Comparison of ENCODE assay signal across 8 cellular contexts in genomic region chr16:13957197-13958078, GRCh38. TPM values are rescaled to one million over a fixed set of nuclear protein-coding genes. Genes with fewer than 3 reads are reported as not detected.
DNase-seq lines count a peak whose midpoint lies in the region; ATAC-seq and TF ChIP-seq lines count a peak whose summit lies in the region.

No MANE protein-coding gene starts in this region.

- H3K9me3 Mint-ChIP-seq in activated B cell treated with CpG ODN at 0.5 μM for 24 hours, result no peaks in the 10 kb centered on the region

- in situ Hi-C loops in GM13977 (cut with MboI; ENCODE audit: low pct_unique_long_range_greater_than_20kb, low sequenced_read_pairs, unreplicated experiment), result no loop called here

- H3K9me3 ChIP-seq in gastroesophageal sphincter (no peaks in the 10 kb centered on the region), prostate gland (no peaks in the 10 kb centered on the region), WERI-Rb-1 (ENCODE audit: severe bottlenecking) (no peaks in the 10 kb centered on the region)

- H3K27me3 ChIP-seq in gastroesophageal sphincter, result no peaks in the 10 kb centered on the region
- no peaks in the 10 kb centered on the region for H3K27me3 ChIP-seq in prostate gland (replicated peaks; ENCODE audit: insufficient read depth)
- H3K27me3 ChIP-seq in WERI-Rb-1 (ENCODE audit: insufficient read depth, low read depth, severe bottlenecking), result no peaks in the 10 kb centered on the region

- 15 to 24% methylated on average over 5 to 9 of the region's 14 CpGs for WGBS in gastroesophageal sphincter (ENCODE audit: low coverage in 1 of 2), 2 donors
- WGBS in prostate gland, result 14% methylated on average over 14 of the region's 14 CpGs

- peak; percentile 53 for ATAC-seq in HG02840 (IDR thresholded peaks at IDR 0.05; ENCODE audit: low FRiP score, unreplicated experiment)
- ATAC-seq in activated B cell treated with CpG ODN at 0.5 μM for 24 hours (ENCODE audit: low read depth), result peak; percentile 83
- peak; percentile 97 for ATAC-seq in gastroesophageal sphincter

- H3K27me3 Mint-ChIP-seq in activated B cell treated with CpG ODN at 0.5 μM for 24 hours, result peaks cover 9% of the 10 kb centered on the region

- H3K4me1 Mint-ChIP-seq in activated B cell treated with CpG ODN at 0.5 μM for 24 hours, result peaks cover 29% of the 10 kb centered on the region

- TF ChIP-seq CTCF in AG09319 (IDR thresholded peaks at IDR 0.05; ENCODE audit: low read depth, low read length), result no peak
- no peak for TF ChIP-seq CTCF in GM13977 (IDR thresholded peaks at IDR 0.05; ENCODE audit: extremely low read depth, insufficient read depth, missing control alignments)
- no peak for TF ChIP-seq CTCF in activated B cell treated with CpG ODN at 0.5 μM for 24 hours (IDR thresholded peaks at IDR 0.05)
- TF ChIP-seq CTCF in gastroesophageal sphincter (IDR thresholded peaks at IDR 0.05), result no peak
- TF ChIP-seq CTCF in prostate gland (IDR thresholded peaks at IDR 0.05), result no peak
- TF ChIP-seq CTCF in WERI-Rb-1 (IDR thresholded peaks at IDR 0.05; ENCODE audit: low read depth, low read length), result no peak

- H3K36me3 Mint-ChIP-seq in activated B cell treated with CpG ODN at 0.5 μM for 24 hours (ENCODE audit: low read depth), result no peaks in the 10 kb centered on the region

- CTCF ChIA-PET in activated B cell treated with CpG ODN at 0.5 μM for 24 hours (lab: Charles Lee), result no interaction called here

- H3K4me1 ChIP-seq in gastroesophageal sphincter (peaks cover 0 to 23% (median 0%) of the 10 kb centered on the region in 3 donors), prostate gland (replicated peaks) (no peaks in the 10 kb centered on the region)

- DNase-seq in AG09319 (ENCODE audit: extremely low read depth, low read depth) (peak; percentile 94), GM13977 (ENCODE audit: low spot score) (peak; percentile 49), NCI-H146 treated with DMSO at 0.1 percent for 48 hours (lab: John Stamatoyannopoulos, UW; ENCODE audit: unreplicated experiment) (peak; percentile 88), activated B cell treated with CpG ODN at 0.5 μM for 24 hours (no peak), prostate gland (ENCODE audit: low spot score) (peak; percentile 73), WERI-Rb-1 (no peak)

- H3K4me3 ChIP-seq in gastroesophageal sphincter (peak overlapping the region; percentile 30 to 38), prostate gland (no peak overlapping the region), WERI-Rb-1 (ENCODE audit: low read depth, low read length) (no peak overlapping the region)

- peak overlapping the region; percentile 1 to 73 (median 70) for H3K27ac ChIP-seq in gastroesophageal sphincter
- H3K27ac ChIP-seq in prostate gland, result peak overlapping the region; percentile 33 to 50
- H3K27ac ChIP-seq in WERI-Rb-1, result no peak overlapping the region

- TF ChIP-seq POLR2A in gastroesophageal sphincter (IDR thresholded peaks at IDR 0.05), result no peak
- no peak for TF ChIP-seq POLR2A in prostate gland (IDR thresholded peaks at IDR 0.05)

- no peak for TF ChIP-seq EP300 in gastroesophageal sphincter (IDR thresholded peaks at IDR 0.05)

- H3K36me3 ChIP-seq in gastroesophageal sphincter, result no peaks in the 10 kb centered on the region
- no peaks in the 10 kb centered on the region for H3K36me3 ChIP-seq in prostate gland
- no peaks in the 10 kb centered on the region for H3K36me3 ChIP-seq in WERI-Rb-1

- H3K4me3 Mint-ChIP-seq in activated B cell treated with CpG ODN at 0.5 μM for 24 hours, result peak overlapping the region; percentile 74

- intact Hi-C loops in activated B cell treated with CpG ODN at 0.5 μM for 24 hours (cut with micrococcal nuclease), result loop anchor here (5.0 to 10.0 kb wide), 2 partner anchors 40 to 117 kb away; partner anchors contain the start of gene MRTFB
- intact Hi-C loops in prostate gland (cut with DNase I), result loop anchor here (10.0 kb wide), 1 partner anchor 57 kb away; no protein-coding TSS in a partner anchor

- POLR2A ChIA-PET in activated B cell treated with CpG ODN at 0.5 μM for 24 hours (lab: Charles Lee), result interaction anchor here (1.0 kb wide), 1 partner anchor 686 kb away, joined by 5 read pairs; no protein-coding TSS in a partner anchor

- H3K27ac Mint-ChIP-seq in activated B cell treated with CpG ODN at 0.5 μM for 24 hours, result peak overlapping the region; percentile 71

RNA-seq across cellular contexts. Expression of gene ERCC4, which starts 37.5 kb away (rescaled TPM):
- total RNA-seq in activated B cell treated with CpG ODN at 0.5 μM for 24 hours, result 10.2 and 10.7 TPM in 2 replicates
- 10 to 100 TPM in 1 of 4 donors, 1 to 10 TPM in 3; 6.3 to 12.5 (median 9.2) TPM for total RNA-seq in gastroesophageal sphincter
- 10 to 100 TPM in 1 of 2 donors, 1 to 10 TPM in 1; 7.6 to 13.3 TPM for total RNA-seq in prostate gland

Comparison
In these comparisons a context has a peak if more than half of its experiments do, and no peak if none do; other contexts are left out.
1. DNase-seq: peak in AG09319 (single experiment), GM13977 (single experiment), NCI-H146 treated with DMSO at 0.1 percent for 48 hours (single experiment) and prostate gland (single experiment); none in activated B cell treated with CpG ODN at 0.5 μM for 24 hours (single experiment) and WERI-Rb-1 (single experiment).
2. H3K4me3 ChIP-seq: peak in gastroesophageal sphincter (2 of 2); none in prostate gland (0 of 2) and WERI-Rb-1 (single experiment).
3. Peak in every context shown above with its lines, with median percentiles within 50 percentile points of each other: ATAC-seq.